ENCODE assay signal across 28 cellular contexts in the genomic region with DNA sequence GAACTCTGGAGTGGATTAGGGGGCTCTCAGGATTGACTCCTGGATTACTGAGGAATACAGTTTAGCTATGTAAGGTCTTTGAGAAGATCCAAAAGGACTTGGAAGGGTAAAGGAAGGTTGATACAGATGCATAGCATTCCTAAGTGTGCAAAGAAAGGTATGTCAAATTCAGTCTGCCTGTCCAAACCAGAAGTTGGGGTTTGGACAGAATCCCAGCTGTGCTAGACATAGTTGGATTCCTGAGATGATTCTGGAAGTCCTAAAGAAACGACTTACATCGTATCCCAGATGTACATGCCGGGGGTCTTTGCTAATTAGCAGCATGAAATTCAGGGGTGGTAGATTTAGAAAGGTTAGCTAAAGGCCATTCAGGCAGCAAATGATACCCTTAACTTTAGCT.
"Had no signal": no experiment of that assay in that cellular context is flagged by ENCODE, and none has a peak within 500 bp of the region (broad histone marks: within the 10 kb centered on the region; RNA-seq: fewer than 3 reads in every experiment).

No MANE protein-coding gene starts in this region.

- DNase-seq: activated B cell treated with CpG ODN at 0.5 μM for 24 hours; activated CD4-positive, alpha-beta T cell treated with anti-CD3 and anti-CD28 coated beads for 36 hours; activated CD4-positive, alpha-beta T cell treated with anti-CD3 and anti-CD28 coated beads, Interleukin-2, amount 50 U/mL, for 4 hours; activated CD8-positive, alpha-beta memory T cell treated with anti-CD3 and anti-CD28 coated beads for 24 hours; activated CD8-positive, alpha-beta memory T cell treated with anti-CD3 and anti-CD28 coated beads, Interleukin-2, amount 50 U/mL, for 48 hours; activated naive CD4-positive, alpha-beta T cell; activated T-cell treated with anti-CD3 and anti-CD28 coated beads, Interleukin-2, amount 50 U/mL, for 4 hours; central memory CD4-positive, alpha-beta T cell; colonic mucosa; esophagus squamous epithelium; foreskin fibroblast; heart right ventricle; islet precursor cell; left colon; mesenchymal stem cell; mucosa of descending colon; nephron progenitor cell; right cardiac atrium; stimulated activated CD4-positive, alpha-beta T cell treated with anti-CD3 and anti-CD28 coated beads, Interleukin-1b, Interleukin-23, amount 100 ng/mL, for 48 hours; substantia nigra; T-helper 1 cell; T-helper 9 cell; tibial artery had no signal

- H3K36me3 Mint-ChIP-seq: brain had no signal

- H3K9me3 Mint-ChIP-seq: activated B cell treated with CpG ODN at 0.5 μM for 24 hours; activated T-cell treated with anti-CD3 and anti-CD28 coated beads, Interleukin-2, amount 50 U/mL, for 4 hours; activated T-helper 2 cell treated with anti-CD3 and anti-CD28 coated beads, Interferon-gamma antibody, Interleukin-2, Interleukin-4, amounts not matched to agents 10 μg/mL and 5 μg/mL and 100 μg/mL, durations not matched to agents 14 hours and 24 hours and 36 hours; brain; nephron progenitor cell; stimulated activated naive CD8-positive, alpha-beta T cell treated with anti-CD3 and anti-CD28 coated beads, Interleukin-15, Interleukin-2, amounts not matched to agents 100 ng/mL and 50 ng/mL, for 24 hours had no signal

- ATAC-seq: activated CD4-positive, alpha-beta T cell treated with anti-CD3 and anti-CD28 coated beads for 36 hours; activated T-cell treated with anti-CD3 and anti-CD28 coated beads, Interleukin-2, amount 50 U/mL, for 4 hours; heart right ventricle; left colon; mucosa of descending colon; right cardiac atrium had no signal

- H3K4me3 ChIP-seq: colonic mucosa, esophagus squamous epithelium, heart right ventricle, mucosa of descending colon, skin epidermis, tibial artery had no signal

- H3K27ac Mint-ChIP-seq: activated B cell treated with CpG ODN at 0.5 μM for 24 hours; activated CD4-positive, alpha-beta T cell treated with anti-CD3 and anti-CD28 coated beads for 36 hours; activated naive CD8-positive, alpha-beta T cell; activated T-helper 2 cell treated with anti-CD3 and anti-CD28 coated beads, Interferon-gamma antibody, Interleukin-2, Interleukin-4, amounts not matched to agents 10 μg/mL and 5 μg/mL and 100 μg/mL, durations not matched to agents 14 hours and 24 hours and 36 hours; nephron progenitor cell; stimulated activated naive CD8-positive, alpha-beta T cell treated with anti-CD3 and anti-CD28 coated beads, Interleukin-15, Interleukin-2, amounts not matched to agents 100 ng/mL and 50 ng/mL, for 24 hours had no signal

- H3K4me1 Mint-ChIP-seq: nephron progenitor cell had no signal

- H3K27me3 Mint-ChIP-seq: activated B cell treated with CpG ODN at 0.5 μM for 24 hours; activated CD4-positive, alpha-beta T cell treated with anti-CD3 and anti-CD28 coated beads for 36 hours; activated naive CD8-positive, alpha-beta T cell; brain; stimulated activated naive CD8-positive, alpha-beta T cell treated with anti-CD3 and anti-CD28 coated beads, Interleukin-15, Interleukin-2, amounts not matched to agents 100 ng/mL and 50 ng/mL, for 24 hours had no signal

- H3K4me3 Mint-ChIP-seq: activated B cell treated with CpG ODN at 0.5 μM for 24 hours; activated CD4-positive, alpha-beta T cell treated with anti-CD3 and anti-CD28 coated beads for 36 hours; activated naive CD8-positive, alpha-beta T cell; activated T-cell treated with anti-CD3 and anti-CD28 coated beads, Interleukin-2, amount 50 U/mL, for 4 hours; brain; nephron progenitor cell; stimulated activated naive CD8-positive, alpha-beta T cell treated with anti-CD3 and anti-CD28 coated beads, Interleukin-15, Interleukin-2, amounts not matched to agents 100 ng/mL and 50 ng/mL, for 24 hours had no signal
